Comparison of ENCODE assay signal across 8 cellular contexts in the genomic region with DNA sequence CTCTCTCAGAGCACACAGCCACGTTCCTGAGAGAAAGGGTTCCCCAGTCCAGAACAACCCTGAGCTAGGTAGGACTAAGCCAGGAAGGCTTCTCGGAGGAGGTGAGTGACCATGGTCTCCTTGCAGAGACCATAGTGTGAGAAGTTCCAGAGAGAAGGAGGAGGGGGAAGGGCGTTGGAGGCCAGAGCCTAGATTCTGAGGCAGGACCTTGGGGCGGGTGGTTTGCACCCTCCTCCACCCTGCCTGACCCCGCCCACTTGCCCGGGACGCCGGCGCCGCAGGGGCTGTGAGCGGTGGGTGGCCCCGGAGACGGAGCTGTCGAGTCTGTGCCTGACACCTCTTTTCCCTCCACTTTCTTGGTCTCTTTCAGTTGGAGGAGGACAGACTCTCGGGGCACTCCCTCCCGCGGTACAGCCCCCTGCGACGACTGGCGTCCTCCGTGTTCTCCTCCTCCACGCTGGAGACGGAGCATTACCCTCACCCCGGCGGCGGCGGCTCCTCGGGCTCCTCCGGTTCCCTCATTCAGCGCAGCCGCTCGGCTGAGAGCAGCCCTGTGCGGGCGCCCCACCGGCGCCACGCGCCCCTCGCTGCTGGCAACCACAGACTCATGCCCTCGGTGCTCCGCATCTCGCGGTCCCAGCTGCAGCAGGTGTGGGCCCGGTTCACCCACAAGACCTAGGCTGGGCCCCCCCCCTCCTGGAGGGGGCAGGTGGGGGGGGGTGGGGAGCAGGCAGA. TPM values are rescaled to one million over a fixed set of nuclear protein-coding genes. Genes with fewer than 3 reads are reported as not detected.
A peak's percentile ranks its signal among the peaks of the same experiment; 100 is the strongest.
DNase-seq lines count a peak whose midpoint lies in the region; ATAC-seq, FAIRE-seq and TF ChIP-seq lines count a peak whose summit lies in the region.

No MANE protein-coding gene starts in this region.

- H3K79me2 ChIP-seq in GM12878 (ENCODE audit: control insufficient read depth, insufficient read depth, low read length), result no peaks in the 10 kb centered on the region

- H3K4me3 ChIP-seq in AG09309 (ENCODE audit: control insufficient read depth, low read depth, low read length), result peak overlapping the region; percentile 38
- H3K4me3 ChIP-seq in Peyer's patch, result peak overlapping the region; percentile 21 to 53 (median 39)
- no peak overlapping the region for H3K4me3 ChIP-seq in GM12878
- H3K4me3 ChIP-seq in liver (ENCODE audit: low read depth in 1 of 3, low read length in 3 of 3), result peak overlapping the region; percentile 37 to 68 (median 63)

- no peaks in the 10 kb centered on the region for H3K9me3 Mint-ChIP-seq in stimulated activated naive CD8-positive, alpha-beta T cell treated with anti-CD3 and anti-CD28 coated beads, Interleukin-15, amount 100 ng/mL, for 72 hours

- intact Hi-C loops in GM12878 (cut with micrococcal nuclease; ENCODE audit: unreplicated experiment), result no loop called here

- peaks cover 12 to 46% (median 16%) of the 10 kb centered on the region in 4 donors for H3K4me1 ChIP-seq in Peyer's patch
- H3K4me1 ChIP-seq in GM12878 (ENCODE audit: control insufficient read depth, insufficient read depth, low read length), result peaks cover 19% of the 10 kb centered on the region
- H3K4me1 ChIP-seq in liver (ENCODE audit: control insufficient read depth in 4 of 4, insufficient read depth in 4 of 4, low read length in 3 of 4), result peaks cover 27 to 88% (median 72%) of the 10 kb centered on the region in 4 donors

- DNase-seq in AG09309 (ENCODE audit: low read depth) (no peak), Peyer's patch (peak; percentile 31 to 85 (median 81)), GM12878 (ENCODE audit: low read depth, low spot score) (no peak), HT-29 (ENCODE audit: low spot score) (no peak)
- DNase-seq in stimulated activated naive CD8-positive, alpha-beta T cell treated with anti-CD3 and anti-CD28 coated beads, Interleukin-15, amount 100 ng/mL, for 72 hours, result peak; percentile 32 to 43

- TF ChIP-seq CTCF in AG09309 (IDR thresholded peaks at IDR 0.05; ENCODE audit: control insufficient read depth, insufficient read depth, low read depth, low read length, missing control alignments) (no peak), Peyer's patch (IDR thresholded peaks at IDR 0.05) (no peak), GM12878 (IDR thresholded peaks at IDR 0.05 in 2 of 3, conservative IDR thresholded peaks at IDR 0.05 in 1 of 3; ENCODE audit: control insufficient read depth in 2 of 3, extremely low read depth in 1 of 3, insufficient read depth in 1 of 3, low read depth in 3 of 3, low read length in 3 of 3) (no peak), liver (IDR thresholded peaks at IDR 0.05; ENCODE audit: low read depth, low read length, missing input control) (no peak)

- H3K27ac Mint-ChIP-seq in stimulated activated naive CD8-positive, alpha-beta T cell treated with anti-CD3 and anti-CD28 coated beads, Interleukin-15, amount 100 ng/mL, for 72 hours, result no peak overlapping the region

- H3K27me3 ChIP-seq in Peyer's patch (no peaks in the 10 kb centered on the region), GM12878 (replicated peaks in 1 of 2; ENCODE audit: control insufficient read depth in 2 of 2, insufficient read depth in 2 of 2, low read length in 1 of 2) (no peaks in the 10 kb centered on the region), liver (ENCODE audit: control insufficient read depth in 4 of 4, insufficient read depth in 4 of 4, low read length in 3 of 4) (no peaks in the 10 kb centered on the region)

- H3K36me3 ChIP-seq in Peyer's patch (no peaks in the 10 kb centered on the region), GM12878 (ENCODE audit: control insufficient read depth in 2 of 2, insufficient read depth in 2 of 2, low read length in 1 of 2) (no peaks in the 10 kb centered on the region), liver (ENCODE audit: control insufficient read depth in 4 of 4, insufficient read depth in 3 of 4, low read depth in 1 of 4, low read length in 3 of 4) (no peaks in the 10 kb centered on the region)

- no peak for FAIRE-seq in GM12878 (lab: Jason Lieb, UNC)

- peak overlapping the region; percentile 69 for H2AFZ ChIP-seq in GM12878 (ENCODE audit: control insufficient read depth, low read depth, low read length)

- peaks cover 27% of the 10 kb centered on the region for H3K4me1 Mint-ChIP-seq in stimulated activated naive CD8-positive, alpha-beta T cell treated with anti-CD3 and anti-CD28 coated beads, Interleukin-15, amount 100 ng/mL, for 72 hours

- ATAC-seq in GM12878 (peak; percentile 52), GM21360 (IDR thresholded peaks at IDR 0.05; ENCODE audit: unreplicated experiment) (no peak), HG03175 (IDR thresholded peaks at IDR 0.05; ENCODE audit: unreplicated experiment) (no peak)
- peak; percentile 61 for ATAC-seq in stimulated activated naive CD8-positive, alpha-beta T cell treated with anti-CD3 and anti-CD28 coated beads, Interleukin-15, amount 100 ng/mL, for 72 hours

- no TSS peak for BruUV-seq in GM12878 (replicated peaks; lab: Mats Ljungman, UMichigan)

- peak overlapping the region; percentile 85 for H3K4me2 ChIP-seq in GM12878 (ENCODE audit: control insufficient read depth, insufficient read depth)

- TF ChIP-seq EP300 in GM12878 (IDR thresholded peaks at IDR 0.05; ENCODE audit: borderline replicate concordance in 1 of 2, control insufficient read depth in 1 of 2, low read depth in 2 of 2, low read length in 2 of 2), result no peak

- CTCF ChIA-PET in GM12878 (lab: Yijun Ruan, JAX), result interaction anchor here (0.9 to 3.2 kb wide), 9 partner anchors 44 to 237 kb away, joined by 3 to 15 read pairs (median 5); no protein-coding TSS in a partner anchor

- RAD21 ChIA-PET in GM12878 (lab: Charles Lee; ENCODE audit: unreplicated experiment), result interaction anchor here (1.0 to 2.1 kb wide), 7 partner anchors 65 to 240 kb away, joined by 3 to 9 read pairs (median 3); a partner anchor contains a TSS

- H3K9ac ChIP-seq in GM12878 (ENCODE audit: control insufficient read depth, insufficient read depth, low read length) (no peak overlapping the region), liver (ENCODE audit: low read depth in 1 of 2, low read length in 2 of 2) (peak overlapping the region; percentile 5 to 42)

- no peak for TF ChIP-seq RAD21 in GM12878 (IDR thresholded peaks at IDR 0.05; ENCODE audit: insufficient read depth, low read depth, low read length)
- TF ChIP-seq RAD21 in liver (IDR thresholded peaks at IDR 0.05), result no peak

- in situ Hi-C loops in GM12878 (cut with MboI), result no loop called here

- H3K27me3 Mint-ChIP-seq in stimulated activated naive CD8-positive, alpha-beta T cell treated with anti-CD3 and anti-CD28 coated beads, Interleukin-15, amount 100 ng/mL, for 72 hours, result peaks cover 59% of the 10 kb centered on the region

- TF ChIP-seq POLR2A in Peyer's patch (IDR thresholded peaks at IDR 0.05) (peak; percentile 26 to 71), GM12878 (IDR thresholded peaks at IDR 0.05; ENCODE audit: low read depth, low read length) (no peak)

- peak overlapping the region; percentile 49 to 97 (median 78) for H3K27ac ChIP-seq in Peyer's patch
- H3K27ac ChIP-seq in GM12878 (ENCODE audit: control insufficient read depth, insufficient read depth), result no peak overlapping the region
- H3K27ac ChIP-seq in liver (ENCODE audit: low read depth in 1 of 2, low read length in 2 of 2), result peak overlapping the region; percentile 81 to 92

- no peaks in the 10 kb centered on the region for H4K20me1 ChIP-seq in GM12878 (ENCODE audit: control insufficient read depth, insufficient read depth)

- H3K4me3 Mint-ChIP-seq in stimulated activated naive CD8-positive, alpha-beta T cell treated with anti-CD3 and anti-CD28 coated beads, Interleukin-15, amount 100 ng/mL, for 72 hours, result peak overlapping the region; percentile 63 to 76

- 14% methylated on average over 32 of the region's 44 CpGs for WGBS in GM12878 (ENCODE audit: insufficient coverage, insufficient replicate concordance, low lambda C conversion rate, missing lambda C conversion rate)
- 2% methylated on average over 44 of the region's 44 CpGs for WGBS in liver

- POLR2A ChIA-PET in GM12878 (lab: Charles Lee), result interaction anchor here (1.1 to 1.3 kb wide), 2 partner anchors 70 to 114 kb away, joined by 5 to 6 read pairs; no protein-coding TSS in a partner anchor

- SMC1A ChIA-PET in GM12878 (lab: Charles Lee; ENCODE audit: uncharacterized antibody, unreplicated experiment), result interaction anchor here (0.7 to 2.5 kb wide), 14 partner anchors 7 to 304 kb away, joined by 3 to 10 read pairs (median 4); a partner anchor contains a TSS

- H3K9me3 ChIP-seq in Peyer's patch (no peaks in the 10 kb centered on the region), GM12878 (replicated peaks; ENCODE audit: control insufficient read depth, insufficient read depth, low read length) (no peaks in the 10 kb centered on the region), liver (ENCODE audit: control insufficient read depth in 4 of 4, low read length in 3 of 4) (no peaks in the 10 kb centered on the region)

RNA-seq across cellular contexts. Expression of a gene that starts 26.2 kb away (rescaled TPM):
- total RNA-seq in Peyer's patch (1 to 10 TPM in 3 of 4 donors, not detected in 1; 1.4 to 2.4 (median 1.4) TPM), GM12878 (2014; rRNA removed) (under 0.01 TPM in 1 of 2 replicates, not detected in the other), GM12878 (2014; rRNA removed; fragmentation: Illumina TruSeq; extraction: Trizol) (not detected in 2 replicates), GM12878 (2021) (not detected in 2 replicates), liver (1 to 10 TPM in 1 of 2 donors, under 1 TPM in 1; 0.14 to 1.2 TPM)
- total RNA-seq in GM12878 (2013; cell fraction: nucleolus; rRNA removed), result 0.71 and 0.78 TPM in 2 replicates
- not detected for polyA plus RNA-seq in GM12878 (2011; ENCODE audit: low read depth)
- polyA plus RNA-seq in GM12878 (2011; rRNA removed) (0.09 and 0.27 TPM in 2 replicates), GM12878 (2014; fragmentation: Illumina TruSeq; extraction: Trizol) (not detected in 2 replicates), GM12878 (2014; fragmentation: Nextera tagmentation; extraction: Ambion mirVana) (not detected), GM12878 (2014; rRNA removed) (0.05 and 0.06 TPM in 2 replicates), GM12878 (2016; fragmentation: Nextera tagmentation; extraction: Ambion mirVana) (not detected), liver (under 1 TPM; 0.18 to 0.70 TPM)
- 0.16 and 0.20 TPM in 2 replicates for polyA plus RNA-seq in GM12878 (2011; cell fraction: cytosol; rRNA removed)
- 1.1 and 1.2 TPM in 2 replicates for polyA plus RNA-seq in GM12878 (2011; cell fraction: nucleus; rRNA removed)
- 0.04 and 0.08 TPM in 2 replicates for polyA plus RNA-seq in GM12878 (2012)
- polyA minus RNA-seq in GM12878 (2011; rRNA and poly(A)+ RNA removed), result 0.22 and 0.41 TPM in 2 replicates
- polyA minus RNA-seq in GM12878 (2011; cell fraction: cytosol; rRNA and poly(A)+ RNA removed), result 0.21 TPM in 1 of 2 replicates, not detected in the other
- polyA minus RNA-seq in GM12878 (2011; cell fraction: nucleus; rRNA and poly(A)+ RNA removed), result 0.29 and 0.48 TPM in 2 replicates
- total RNA-seq in HT-29 (2014; rRNA removed; shearing (Covaris generic)), result 0.73 and 0.79 TPM in 2 replicates

RNA-seq across cellular contexts. Expression of a gene that starts 28.6 kb away (rescaled TPM):
- total RNA-seq in Peyer's patch (under 1 TPM in 1 of 4 donors, not detected in 3; 0.80 TPM), GM12878 (2014; rRNA removed) (not detected in 2 replicates), GM12878 (2014; rRNA removed; fragmentation: Illumina TruSeq; extraction: Trizol) (not detected in 2 replicates), GM12878 (2021) (0.31 TPM in 1 of 2 replicates, not detected in the other), liver (100 to 1,000 TPM; 143 to 495 TPM)
- not detected in 2 replicates for total RNA-seq in GM12878 (2013; cell fraction: nucleolus; rRNA removed)
- polyA plus RNA-seq in GM12878 (2011; ENCODE audit: low read depth), result not detected
- polyA plus RNA-seq in GM12878 (2011; rRNA removed) (not detected in 2 replicates), GM12878 (2014; fragmentation: Illumina TruSeq; extraction: Trizol) (not detected in 2 replicates), GM12878 (2014; fragmentation: Nextera tagmentation; extraction: Ambion mirVana) (not detected), GM12878 (2014; rRNA removed) (not detected in 2 replicates), GM12878 (2016; fragmentation: Nextera tagmentation; extraction: Ambion mirVana) (under 1 TPM in 1 of 2 experiments, not detected in 1; 0.08 TPM), liver (100 to 1,000 TPM; 172 to 284 TPM)
- not detected in 2 replicates for polyA plus RNA-seq in GM12878 (2011; cell fraction: cytosol; rRNA removed)
- polyA plus RNA-seq in GM12878 (2011; cell fraction: nucleus; rRNA removed), result not detected in 2 replicates
- 0.24 and 0.50 TPM in 2 replicates for polyA plus RNA-seq in GM12878 (2012)
- not detected in 2 replicates for polyA minus RNA-seq in GM12878 (2011; rRNA and poly(A)+ RNA removed)
- polyA minus RNA-seq in GM12878 (2011; cell fraction: cytosol; rRNA and poly(A)+ RNA removed), result not detected in 2 replicates
- polyA minus RNA-seq in GM12878 (2011; cell fraction: nucleus; rRNA and poly(A)+ RNA removed), result not detected in 2 replicates
- not detected in 2 replicates for total RNA-seq in HT-29 (2014; rRNA removed; shearing (Covaris generic))

RNA-seq across cellular contexts. Expression of a gene that starts 39.2 kb away (rescaled TPM):
- 1 to 10 TPM in 1 of 4 donors, not detected in 3; 6.8 TPM for total RNA-seq in Peyer's patch
- total RNA-seq in GM12878 (2013; cell fraction: nucleolus; rRNA removed), result 14.3 and 16.8 TPM in 2 replicates
- 1.6 and 2.5 TPM in 2 replicates for total RNA-seq in GM12878 (2014; rRNA removed)
- 1.7 and 1.8 TPM in 2 replicates for total RNA-seq in GM12878 (2014; rRNA removed; fragmentation: Illumina TruSeq; extraction: Trizol)
- 1.6 and 2.2 TPM in 2 replicates for total RNA-seq in GM12878 (2021)
- polyA plus RNA-seq in GM12878 (2011; ENCODE audit: low read depth), result 6.4 TPM
- polyA plus RNA-seq in GM12878 (2011; rRNA removed), result 6.4 and 9.2 TPM in 2 replicates
- polyA plus RNA-seq in GM12878 (2011; cell fraction: cytosol; rRNA removed), result 7.1 and 12.2 TPM in 2 replicates
- 46.8 and 55.0 TPM in 2 replicates for polyA plus RNA-seq in GM12878 (2011; cell fraction: nucleus; rRNA removed)
- 11.6 and 16.9 TPM in 2 replicates for polyA plus RNA-seq in GM12878 (2012)
- 1.8 and 2.8 TPM in 2 replicates for polyA plus RNA-seq in GM12878 (2014; fragmentation: Illumina TruSeq; extraction: Trizol)
- polyA plus RNA-seq in GM12878 (2014; fragmentation: Nextera tagmentation; extraction: Ambion mirVana), result 1 to 10 TPM; 1.7 to 2.3 TPM
- 2.6 and 3.8 TPM in 2 replicates for polyA plus RNA-seq in GM12878 (2014; rRNA removed)
- 1 to 10 TPM; 1.5 to 1.8 TPM for polyA plus RNA-seq in GM12878 (2016; fragmentation: Nextera tagmentation; extraction: Ambion mirVana)
- 7.2 and 17.1 TPM in 2 replicates for polyA minus RNA-seq in GM12878 (2011; rRNA and poly(A)+ RNA removed)
- polyA minus RNA-seq in GM12878 (2011; cell fraction: cytosol; rRNA and poly(A)+ RNA removed), result 2.1 and 4.7 TPM in 2 replicates
- polyA minus RNA-seq in GM12878 (2011; cell fraction: nucleus; rRNA and poly(A)+ RNA removed), result 11.8 and 14.3 TPM in 2 replicates
- 1 to 10 TPM; 1.1 to 1.6 TPM for total RNA-seq in liver
- 1 to 10 TPM; 3.2 to 9.5 TPM for polyA plus RNA-seq in liver
- not detected in 2 replicates for total RNA-seq in HT-29 (2014; rRNA removed; shearing (Covaris generic))

RNA-seq across cellular contexts. Expression of a gene that starts 40.2 kb away (rescaled TPM):
- total RNA-seq in Peyer's patch (100 to 1,000 TPM; 138 to 304 (median 176) TPM), GM12878 (2014; rRNA removed) (125 and 131 TPM in 2 replicates), GM12878 (2014; rRNA removed; fragmentation: Illumina TruSeq; extraction: Trizol) (29.0 and 35.0 TPM in 2 replicates), GM12878 (2021) (73.2 and 76.6 TPM in 2 replicates), liver (10 to 100 TPM; 53.2 to 59.8 TPM)
- total RNA-seq in GM12878 (2013; cell fraction: nucleolus; rRNA removed), result 20.6 and 20.9 TPM in 2 replicates
- 28.4 TPM for polyA plus RNA-seq in GM12878 (2011; ENCODE audit: low read depth)
- polyA plus RNA-seq in GM12878 (2011; rRNA removed) (42.9 and 62.2 TPM in 2 replicates), GM12878 (2014; fragmentation: Illumina TruSeq; extraction: Trizol) (6.1 and 16.9 TPM in 2 replicates), GM12878 (2014; fragmentation: Nextera tagmentation; extraction: Ambion mirVana) (10 to 100 TPM in 1 of 2 experiments, 1 to 10 TPM in 1; 7.0 to 16.5 TPM), GM12878 (2014; rRNA removed) (136 and 169 TPM in 2 replicates), GM12878 (2016; fragmentation: Nextera tagmentation; extraction: Ambion mirVana) (100 to 1,000 TPM; 105 to 117 TPM), liver (100 to 1,000 TPM; 147 to 195 TPM)
- polyA plus RNA-seq in GM12878 (2011; cell fraction: cytosol; rRNA removed), result 109 and 151 TPM in 2 replicates
- polyA plus RNA-seq in GM12878 (2011; cell fraction: nucleus; rRNA removed), result 56.1 and 56.3 TPM in 2 replicates
- polyA plus RNA-seq in GM12878 (2012), result 68.3 and 81.0 TPM in 2 replicates
- polyA minus RNA-seq in GM12878 (2011; rRNA and poly(A)+ RNA removed), result 14.1 and 18.6 TPM in 2 replicates
- polyA minus RNA-seq in GM12878 (2011; cell fraction: cytosol; rRNA and poly(A)+ RNA removed), result 7.9 and 15.9 TPM in 2 replicates
- polyA minus RNA-seq in GM12878 (2011; cell fraction: nucleus; rRNA and poly(A)+ RNA removed), result 10.0 and 12.2 TPM in 2 replicates
- 125 and 130 TPM in 2 replicates for total RNA-seq in HT-29 (2014; rRNA removed; shearing (Covaris generic))

Comparison
In these comparisons a context has a peak if more than half of its experiments do, and no peak if none do; other contexts are left out.
1. DNase-seq: peak in Peyer's patch (3 of 3) and stimulated activated naive CD8-positive, alpha-beta T cell treated with anti-CD3 and anti-CD28 coated beads, Interleukin-15, amount 100 ng/mL, for 72 hours (2 of 2); none in AG09309 (single experiment), GM12878 (single experiment) and HT-29 (single experiment).
2. ATAC-seq: peak in GM12878 (single experiment) and stimulated activated naive CD8-positive, alpha-beta T cell treated with anti-CD3 and anti-CD28 coated beads, Interleukin-15, amount 100 ng/mL, for 72 hours (single experiment); none in GM21360 (single experiment) and HG03175 (single experiment).
3. RNA of a gene that starts 28.6 kb away (total RNA-seq): 143 to 495 TPM in liver; 0.80 TPM in Peyer's patch, 0.31 TPM in GM12878 and not detected in HT-29; every median in the first group is over 10 times any median in the second.